In the genomic region with DNA sequence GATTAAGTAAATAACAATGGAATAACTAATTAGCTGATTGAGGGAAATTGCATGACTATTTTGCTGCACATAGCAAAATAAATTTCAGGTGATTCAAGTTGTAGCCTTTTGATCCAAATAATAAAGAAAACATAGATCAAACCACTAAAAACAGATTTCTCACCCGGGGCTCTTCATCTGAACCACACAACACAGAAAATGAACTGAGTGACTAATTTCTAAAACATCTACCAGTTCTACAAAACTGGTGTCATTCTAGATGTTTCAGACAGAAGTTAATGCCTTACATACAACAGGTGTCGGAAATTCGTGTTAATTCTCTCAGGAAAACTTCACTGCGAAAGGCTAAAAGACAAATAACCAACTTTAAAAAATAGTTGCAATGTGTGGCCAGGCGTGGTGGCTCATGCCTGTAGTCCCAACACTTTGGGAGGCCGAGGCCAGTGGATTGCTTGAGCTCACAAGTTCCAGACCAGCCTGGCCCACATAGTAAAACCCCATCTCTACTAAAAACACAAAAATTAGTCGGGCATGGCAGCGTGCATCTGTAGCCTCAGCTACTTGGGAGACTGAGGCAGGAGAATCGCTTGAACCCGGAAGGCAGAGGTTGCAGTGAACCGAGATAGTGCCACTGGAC, we compare ENCODE assay signal across 37 cellular contexts. TPM values are rescaled to one million over a fixed set of nuclear protein-coding genes. Genes with fewer than 3 reads are reported as not detected.
"Had no signal": no experiment of that assay in that cellular context is flagged by ENCODE, and none has a peak within 500 bp of the region (broad histone marks: within the 10 kb centered on the region; RNA-seq: fewer than 3 reads in every experiment).

No MANE protein-coding gene starts in this region.

- DNase-seq: hypothalamus; immature natural killer cell; kidney; left colon; left lung; lower lobe of right lung; mesendoderm; naive B cell; natural killer cell; nephron progenitor cell; occipital lobe; pancreas; retina; right cardiac atrium; sigmoid colon; stimulated activated CD4-positive, alpha-beta T cell treated with anti-CD3 and anti-CD28 coated beads, Interleukin-1b, Interleukin-23, amount 100 ng/mL, for 48 hours; stimulated activated CD4-positive, alpha-beta T cell treated with anti-CD3 and anti-CD28 coated beads, Interleukin-2, amount 100 ng/mL, for 48 hours; stimulated activated CD4-positive, alpha-beta T cell treated with anti-CD3 and anti-CD28 coated beads, Interleukin-4, amount 100 ng/mL, for 4 hours; stimulated activated CD8-positive, alpha-beta memory T cell treated with anti-CD3 and anti-CD28 coated beads, Interleukin-4, amount 100 ng/mL, for 48 hours; stimulated activated naive CD4-positive, alpha-beta T cell treated with Interleukin-2 at 50 U/mL for 16 hours; stimulated activated naive CD8-positive, alpha-beta T cell treated with anti-CD3 and anti-CD28 coated beads, Interleukin-15, amount 100 ng/mL, for 72 hours; substantia nigra; upper lobe of left lung had no signal

- H3K36me3 ChIP-seq: left lung, lower lobe of right lung, neural progenitor cell, neutrophil, pancreas, prostate gland, sigmoid colon, tibial nerve, upper lobe of left lung, vagina had no signal

- H3K9me3 ChIP-seq: left lung, lower lobe of right lung, neutrophil, pancreas, prostate gland, sigmoid colon, tibial nerve, upper lobe of left lung, vagina had no signal

- H3K27ac Mint-ChIP-seq: immature natural killer cell; mesothelial cell of epicardium; natural killer cell; nephron progenitor cell; neural progenitor cell; stimulated activated memory B cell treated with anti-CD40 and anti-IgM and Interleukin-4, amounts not matched to agents 10 μg/mL and 1 μg/mL and 100 μg/mL, for 72 hours; stimulated activated naive CD8-positive, alpha-beta T cell treated with anti-CD3 and anti-CD28 coated beads, Interleukin-15, amount 100 ng/mL, for 72 hours had no signal

- H3K4me2 ChIP-seq: neural progenitor cell, smooth muscle cell had no signal

- H3K27me3 ChIP-seq: neural progenitor cell, pancreas, vagina had no signal

- H2AFZ ChIP-seq: neural progenitor cell had no signal

- H3K4me1 ChIP-seq: left lung, lower lobe of right lung, neural progenitor cell, pancreas, prostate gland, sigmoid colon, tibial nerve had no signal

- H3K36me3 Mint-ChIP-seq: immature natural killer cell; mesothelial cell of epicardium; naive B cell; natural killer cell; neural progenitor cell; stimulated activated memory B cell treated with anti-CD40 and anti-IgM and Interleukin-4, amounts not matched to agents 10 μg/mL and 1 μg/mL and 100 μg/mL, for 72 hours had no signal

- FAIRE-seq: kidney, pancreas had no signal

- H3K4me1 Mint-ChIP-seq: immature natural killer cell, mesothelial cell of epicardium, natural killer cell, nephron progenitor cell, neural progenitor cell had no signal

- H3K27ac ChIP-seq: left lung, lower lobe of right lung, neural progenitor cell, neutrophil, pancreas, prostate gland, sigmoid colon, tibial nerve, upper lobe of left lung, vagina had no signal

- H3K9me3 Mint-ChIP-seq: mesothelial cell of epicardium; naive B cell; natural killer cell; nephron progenitor cell; neural progenitor cell; stimulated activated memory B cell treated with anti-CD40 and anti-IgM and Interleukin-4, amounts not matched to agents 10 μg/mL and 1 μg/mL and 100 μg/mL, for 72 hours; stimulated activated naive CD8-positive, alpha-beta T cell treated with anti-CD3 and anti-CD28 coated beads, Interleukin-15, amount 100 ng/mL, for 72 hours had no signal

- H3K4me3 ChIP-seq: left lung, lower lobe of right lung, neural progenitor cell, pancreas, prostate gland, sigmoid colon, smooth muscle cell, tibial nerve, upper lobe of left lung, vagina had no signal

- ATAC-seq: left colon; left lung; lower lobe of right lung; natural killer cell; pancreas; right cardiac atrium; stimulated activated memory B cell treated with anti-CD40 and anti-IgM and Interleukin-4, amounts not matched to agents 10 μg/mL and 1 μg/mL and 100 μg/mL, for 72 hours; stimulated activated naive CD8-positive, alpha-beta T cell treated with anti-CD3 and anti-CD28 coated beads, Interleukin-15, amount 100 ng/mL, for 72 hours had no signal

- H3K9ac ChIP-seq: neural progenitor cell had no signal

- H3K4me3 Mint-ChIP-seq: immature natural killer cell; mesothelial cell of epicardium; natural killer cell; nephron progenitor cell; neural progenitor cell; stimulated activated memory B cell treated with anti-CD40 and anti-IgM and Interleukin-4, amounts not matched to agents 10 μg/mL and 1 μg/mL and 100 μg/mL, for 72 hours; stimulated activated naive CD8-positive, alpha-beta T cell treated with anti-CD3 and anti-CD28 coated beads, Interleukin-15, amount 100 ng/mL, for 72 hours had no signal

RNA-seq across cellular contexts. Expression of a gene that starts 6.9 kb away (rescaled TPM):
- total RNA-seq: kidney, left colon, left lung, liver, lower lobe of right lung, mesothelial cell of epicardium, mononuclear cell, natural killer cell, occipital lobe, pancreas, prostate gland, right cardiac atrium, sigmoid colon, skeletal muscle tissue, smooth muscle cell, temporal lobe, tibial nerve, upper lobe of left lung, urinary bladder, vagina had no signal
- polyA plus RNA-seq: immature natural killer cell, liver, pancreas, right cardiac atrium, sigmoid colon, smooth muscle cell, thymus, urinary bladder had no signal
